In genomic region chr4:10006604-10007435, GRCh38 we compare ENCODE assay signal across 8 cellular contexts. TPM values are rescaled to one million over a fixed set of nuclear protein-coding genes. Genes with fewer than 3 reads are reported as not detected.
DNase-seq lines count a peak whose midpoint lies in the region; ATAC-seq, FAIRE-seq and TF ChIP-seq lines count a peak whose summit lies in the region.

No MANE protein-coding gene starts in this region.

- H3K4me3 ChIP-seq in ascending aorta = no peak overlapping the region
- H3K4me3 ChIP-seq in HepG2 (replicated peaks in 1 of 3; ENCODE audit: insufficient read depth in 1 of 3, low read depth in 2 of 3, low read length in 3 of 3) = peak overlapping the region in 2 of 3 experiments; percentile 45 to 52; a peak in 4 of 6 replicates
- no peak overlapping the region for H3K4me3 ChIP-seq in SK-N-SH (ENCODE audit: low read depth in 2 of 2, low read length in 1 of 2)

- intact Hi-C loops in ascending aorta (cut with DNase I) = no loop called here
- intact Hi-C loops in HepG2 (cut with micrococcal nuclease; ENCODE audit: unreplicated experiment) = loop anchor here (1.0 to 5.0 kb wide), 2 partner anchors 10 to 115 kb away; no protein-coding TSS in a partner anchor

- FAIRE-seq in HepG2 (lab: Jason Lieb, UNC) = peak; percentile 77

- TF ChIP-seq CTCF in ascending aorta (IDR thresholded peaks at IDR 0.05) (no peak), HepG2 (CRISPR knock-in tag; IDR thresholded peaks at IDR 0.05) (0 out of 2 replicates have a peak, but pooled peaks have one; percentile 12), GM13976 (IDR thresholded peaks at IDR 0.05; ENCODE audit: borderline replicate concordance, control extremely low read depth, extremely low read depth, insufficient read depth, missing control alignments) (no peak), SK-N-SH (IDR thresholded peaks at IDR 0.05) (no peak)

- CTCF ChIA-PET in HepG2 (lab: Yijun Ruan, JAX; ENCODE audit: low intra/inter-chr PET ratio, low total read pairs) (no interaction called here), SK-N-SH (lab: Yijun Ruan, JAX) (interaction anchor here (1.2 to 12.7 kb wide), 4 partner anchors 11 to 244 kb away, joined by 3 to 205 read pairs (median 4); no protein-coding TSS in a partner anchor)

- peak overlapping the region; percentile 68 for H3K9ac ChIP-seq in HepG2 (ENCODE audit: insufficient read depth, low read depth, low read length)
- no peak overlapping the region for H3K9ac ChIP-seq in SK-N-SH

- in situ Hi-C loops in HepG2 (cut with HindIII; ENCODE audit: extremely low pct_ligation_motif_present, low pct_unique_long_range_greater_than_20kb) = no loop called here
- in situ Hi-C loops in GM13976 (cut with MboI; ENCODE audit: low sequenced_read_pairs, unreplicated experiment) = no loop called here

- peaks cover 17 to 32% of the 10 kb centered on the region in 2 donors for H3K4me1 ChIP-seq in ascending aorta
- peaks cover 99% of the 10 kb centered on the region for H3K4me1 ChIP-seq in HepG2 (ENCODE audit: insufficient read depth, low read length)
- H3K4me1 ChIP-seq in SK-N-SH (ENCODE audit: control insufficient read depth in 1 of 2, insufficient read depth in 2 of 2, low read depth in 1 of 2, low read length in 1 of 2) = peaks cover 0 to 43% of the 10 kb centered on the region in 2 experiments; a peak in 2 of 4 replicates

- WGBS in HepG2 (ENCODE audit: low lambda C conversion rate) = 18% methylated on average over 8 of the region's 11 CpGs
- WGBS in SK-N-SH (ENCODE audit: low lambda C conversion rate) = 30% methylated on average over 9 of the region's 11 CpGs

- DNase-seq in ascending aorta (ENCODE audit: low spot score in 2 of 2) (peak in 1 of 2 donors; percentile 69), HepG2 (ENCODE audit: low spot score) (peak; percentile 83), AG08396 (ENCODE audit: low spot score) (no peak), GM13976 (ENCODE audit: low spot score) (no peak), NCI-H510A treated with DMSO at 0.1 percent for 48 hours (lab: John Stamatoyannopoulos, UW) (no peak), SK-N-SH (no peak)

- peak overlapping the region; percentile 58 to 77 for H3K27ac ChIP-seq in ascending aorta
- H3K27ac ChIP-seq in HepG2 (ENCODE audit: extremely low read length, insufficient read depth, low read length) = peak overlapping the region; percentile 85
- H3K27ac ChIP-seq in SK-N-SH (ENCODE audit: low read depth in 2 of 2, low read length in 1 of 2) = peak overlapping the region in 1 of 2 experiments; percentile 96; a peak in 2 of 4 replicates

- H3K9me2 ChIP-seq in SK-N-SH = no peaks in the 10 kb centered on the region

- H4K20me1 ChIP-seq in HepG2 (ENCODE audit: insufficient read depth, low read length) = peaks cover 13% of the 10 kb centered on the region
- no peaks in the 10 kb centered on the region for H4K20me1 ChIP-seq in SK-N-SH (ENCODE audit: insufficient read depth)

- no peak overlapping the region for H2AFZ ChIP-seq in HepG2 (ENCODE audit: low read length)
- no peak overlapping the region for H2AFZ ChIP-seq in SK-N-SH (ENCODE audit: low read depth)

- BruUV-seq in HepG2 (replicated peaks; lab: Mats Ljungman, UMichigan) = TSS peak; percentile 86

- no peaks in the 10 kb centered on the region for H3K36me3 ChIP-seq in ascending aorta
- H3K36me3 ChIP-seq in HepG2 (replicated peaks in 1 of 2; ENCODE audit: control insufficient read depth in 1 of 2, insufficient read depth in 2 of 2, low read length in 2 of 2) = peaks cover 28 to 67% of the 10 kb centered on the region in 2 experiments
- no peaks in the 10 kb centered on the region for H3K36me3 ChIP-seq in SK-N-SH (replicated peaks in 1 of 2; ENCODE audit: control insufficient read depth in 1 of 2, insufficient read depth in 2 of 2, low read length in 1 of 2)

- POLR2A ChIA-PET in HepG2 (lab: Yijun Ruan, JAX) (interaction anchor here (0.8 to 2.5 kb wide), 9 partner anchors 10 to 110 kb away, joined by 3 to 21 read pairs (median 4); partner anchors contain the start of genes SLC2A9 and WDR1), SK-N-SH (lab: Yijun Ruan, JAX) (no interaction called here)

- TF ChIP-seq POLR2A in HepG2 (IDR thresholded peaks at IDR 0.05; ENCODE audit: insufficient read depth in 1 of 2, low read depth in 2 of 2, low read length in 2 of 2) = no peak

- H3K4me2 ChIP-seq in HepG2 (ENCODE audit: low read depth, low read length) (peak overlapping the region; percentile 80), SK-N-SH (no peak overlapping the region)

- H3K9me3 ChIP-seq in ascending aorta (no peaks in the 10 kb centered on the region), HepG2 (ENCODE audit: low read length) (no peaks in the 10 kb centered on the region), SK-N-SH (no peaks in the 10 kb centered on the region)

- ATAC-seq in GM19035 (IDR thresholded peaks at IDR 0.05; ENCODE audit: unreplicated experiment) = peak; percentile 11
- ATAC-seq in HG03095 (IDR thresholded peaks at IDR 0.05; ENCODE audit: unreplicated experiment) = peak; percentile 10
- ATAC-seq in HepG2 = peak; percentile 77

- TF ChIP-seq EP300 in HepG2 (IDR thresholded peaks at IDR 0.05; ENCODE audit: low read depth in 2 of 2, low read length in 2 of 2) (peak in 1 of 2 experiments; percentile 38; a peak in 1 of 4 replicates), HepG2 (CRISPR knock-in tag; IDR thresholded peaks at IDR 0.05; ENCODE audit: borderline replicate concordance) (no peak), SK-N-SH (IDR thresholded peaks at IDR 0.05; ENCODE audit: borderline replicate concordance in 1 of 2, low read depth in 1 of 2, low read length in 1 of 2) (no peak)

- TF ChIP-seq RAD21 in HepG2 (CRISPR knock-in tag; IDR thresholded peaks at IDR 0.05) = no peak
- TF ChIP-seq RAD21 in SK-N-SH (IDR thresholded peaks at IDR 0.05; ENCODE audit: low read length) = no peak

- no peaks in the 10 kb centered on the region for H3F3A ChIP-seq in SK-N-SH (replicated peaks; ENCODE audit: insufficient read depth)

- no peaks in the 10 kb centered on the region for H3K27me3 ChIP-seq in ascending aorta
- no peaks in the 10 kb centered on the region for H3K27me3 ChIP-seq in HepG2 (ENCODE audit: control insufficient read depth in 1 of 2, insufficient read depth in 2 of 2, low read length in 2 of 2)
- H3K27me3 ChIP-seq in SK-N-SH (ENCODE audit: insufficient read depth) = no peaks in the 10 kb centered on the region

- H3K79me2 ChIP-seq in HepG2 (ENCODE audit: insufficient read depth, low read length) (peaks cover 88% of the 10 kb centered on the region), SK-N-SH (ENCODE audit: insufficient read depth) (no peaks in the 10 kb centered on the region)

TF ChIP-seq in HepG2, 621 proteins besides CTCF, POLR2A, EP300 and RAD21 (continues in another document):
- TF ChIP-seq NFE2L2 (IDR thresholded peaks at IDR 0.05; ENCODE audit: low read length) (no peak), PHF21A (CRISPR knock-in tag; IDR thresholded peaks at IDR 0.05) (peak; percentile 68; the same call in 1 of the 2 replicates)

TF ChIP-seq in SK-N-SH, 30 proteins besides CTCF, POLR2A, EP300 and RAD21:
- TF ChIP-seq TEAD4 (IDR thresholded peaks at IDR 0.05; ENCODE audit: borderline replicate concordance, insufficient read depth) (no peak), MXI1 (IDR thresholded peaks at IDR 0.05; ENCODE audit: low read depth, low read length) (no peak), EZH2phosphoT487 (IDR thresholded peaks at IDR 0.05; ENCODE audit: borderline replicate concordance, low read depth) (no peak), RFX5 (IDR thresholded peaks at IDR 0.05; ENCODE audit: low read length) (no peak), USF2 (IDR thresholded peaks at IDR 0.05; ENCODE audit: borderline replicate concordance, low read depth, low read length) (no peak), FOSL2 (IDR thresholded peaks at IDR 0.05; ENCODE audit: borderline replicate concordance, low read depth) (no peak)

RNA-seq across cellular contexts. Expression of gene SLC2A9, which starts 14.5 kb away (rescaled TPM):
- total RNA-seq in ascending aorta (6.2 TPM), HepG2 (2016; rRNA removed; fragmentation: Illumina TruSeq; extraction: Trizol) (19.9 and 36.2 TPM in 2 replicates)
- 11.2 and 13.2 TPM in 2 replicates for total RNA-seq in HepG2 (2016; cell fraction: cytosol; rRNA removed; fragmentation: Illumina TruSeq; extraction: Trizol; ENCODE audit: low read depth)
- total RNA-seq in HepG2 (2016; cell fraction: insoluble cytoplasmic fraction; rRNA removed; fragmentation: Illumina TruSeq; extraction: Trizol) = 20.2 and 36.6 TPM in 2 replicates
- total RNA-seq in HepG2 (2016; cell fraction: membrane; rRNA removed; fragmentation: Illumina TruSeq; extraction: Trizol) = 16.6 and 18.8 TPM in 2 replicates
- 46.8 and 63.5 TPM in 2 replicates for total RNA-seq in HepG2 (2016; cell fraction: nucleus; rRNA removed; fragmentation: Illumina TruSeq; extraction: Trizol)
- polyA plus RNA-seq in HepG2 (2011; rRNA removed) (42.3 and 51.0 TPM in 2 replicates), SK-N-SH (2012; rRNA removed) (not detected in 2 replicates)
- polyA plus RNA-seq in HepG2 (2011; cell fraction: cytosol; rRNA removed) = 40.4 and 40.5 TPM in 2 replicates
- 78.3 and 78.9 TPM in 2 replicates for polyA plus RNA-seq in HepG2 (2011; cell fraction: nucleus; rRNA removed)
- polyA plus RNA-seq in HepG2 (2012) = 38.0 and 55.5 TPM in 2 replicates
- 5.7 and 8.5 TPM in 2 replicates for polyA plus RNA-seq in HepG2 (2016; cell fraction: cytosol; fragmentation: Illumina TruSeq; extraction: Trizol; ENCODE audit: low read depth)
- 16.8 and 19.2 TPM in 2 replicates for polyA plus RNA-seq in HepG2 (2016; cell fraction: insoluble cytoplasmic fraction; fragmentation: Illumina TruSeq; extraction: Trizol; ENCODE audit: low read depth)
- polyA plus RNA-seq in HepG2 (2016; cell fraction: membrane; fragmentation: Illumina TruSeq; extraction: Trizol; ENCODE audit: low read depth) = 11.8 and 13.9 TPM in 2 replicates
- 32.8 and 34.3 TPM in 2 replicates for polyA plus RNA-seq in HepG2 (2016; cell fraction: nucleus; fragmentation: Illumina TruSeq; extraction: Trizol; ENCODE audit: insufficient read depth, low read depth)
- 0.09 and 127 TPM in 2 replicates for polyA minus RNA-seq in HepG2 (2011; rRNA and poly(A)+ RNA removed; ENCODE audit: low replicate concordance)
- polyA minus RNA-seq in HepG2 (2011; cell fraction: cytosol; rRNA and poly(A)+ RNA removed) = 35.6 and 44.8 TPM in 2 replicates
- 124 and 142 TPM in 2 replicates for polyA minus RNA-seq in HepG2 (2011; cell fraction: nucleus; rRNA and poly(A)+ RNA removed)
- not detected in 2 replicates for polyA plus RNA-seq in SK-N-SH (2012; cell fraction: cytosol; rRNA removed)
- 0.02 and 0.04 TPM in 2 replicates for polyA plus RNA-seq in SK-N-SH (2012; cell fraction: nucleus; rRNA removed)

Comparison
In these comparisons a context has a peak if more than half of its experiments do, and no peak if none do; other contexts are left out.
1. ATAC-seq: peak in every context shown above with its lines; median percentile 77 in HepG2; 11 in GM19035; 10 in HG03095.
2. H3K4me3 ChIP-seq: peak in HepG2 (2 of 3); none in ascending aorta (0 of 2) and SK-N-SH (0 of 2).